23 cellular contexts compared by ENCODE assay signal in genomic region chr7:27587429-27587828, GRCh38.
DNase-seq lines count a peak whose midpoint lies in the region; ATAC-seq and TF ChIP-seq lines count a peak whose summit lies in the region.
"Had no signal": no experiment of that assay in that cellular context is flagged by ENCODE, and none has a peak within 500 bp of the region (broad histone marks: within the 10 kb centered on the region; RNA-seq: fewer than 3 reads in every experiment).

No MANE protein-coding gene starts in this region.

- H3K4me3 Mint-ChIP-seq in neural progenitor cell = no peak overlapping the region
- H3K4me3 Mint-ChIP-seq: activated naive CD4-positive, alpha-beta T cell treated with anti-CD3 and anti-CD28 coated beads, Interleukin-2, amount 10 ng/mL, durations not matched to agents 7 days and 5 days; activated T-helper 1 cell treated with anti-CD3 and anti-CD28 coated beads, Interleukin-12 subunit alpha, Interleukin-12 subunit beta, Interleukin-2, Interleukin-4 antibody, amounts not matched to agents 30 ng/mL and 10 ng/mL and 1 ng/mL, durations not matched to agents 14 hours and 24 hours and 36 hours; CD8-positive, alpha-beta T cell had no signal

- H3K4me1 Mint-ChIP-seq in neural progenitor cell = peaks cover 20% of the 10 kb centered on the region
- H3K4me1 Mint-ChIP-seq: activated naive CD4-positive, alpha-beta T cell treated with anti-CD3 and anti-CD28 coated beads, Interleukin-2, amount 10 ng/mL, durations not matched to agents 7 days and 5 days had no signal

- no peaks in the 10 kb centered on the region for H3K9me3 ChIP-seq in neural progenitor cell (ENCODE audit: low read depth)
- H3K9me3 ChIP-seq: breast epithelium, psoas muscle, transverse colon had no signal

- H3K27ac Mint-ChIP-seq in neural progenitor cell = no peak overlapping the region
- H3K27ac Mint-ChIP-seq: activated naive CD4-positive, alpha-beta T cell treated with anti-CD3 and anti-CD28 coated beads, Interleukin-2, amount 10 ng/mL, durations not matched to agents 7 days and 5 days; activated T-helper 1 cell treated with anti-CD3 and anti-CD28 coated beads, Interleukin-12 subunit alpha, Interleukin-12 subunit beta, Interleukin-2, Interleukin-4 antibody, amounts not matched to agents 30 ng/mL and 10 ng/mL and 1 ng/mL, durations not matched to agents 14 hours and 24 hours and 36 hours; CD8-positive, alpha-beta T cell had no signal

- peak; percentile 41 for ATAC-seq in GM19351 (IDR thresholded peaks at IDR 0.05; ENCODE audit: unreplicated experiment)
- ATAC-seq: CD8-positive, alpha-beta T cell had no signal

- no peak overlapping the region for H3K4me3 ChIP-seq in neural progenitor cell
- H3K4me3 ChIP-seq: breast epithelium, psoas muscle, SK-N-MC, transverse colon had no signal

- H3K79me2 ChIP-seq in neural progenitor cell (ENCODE audit: low read depth) = no peaks in the 10 kb centered on the region

- H3K36me3 Mint-ChIP-seq in neural progenitor cell = peaks cover 5% of the 10 kb centered on the region
- H3K36me3 Mint-ChIP-seq: activated naive CD4-positive, alpha-beta T cell treated with anti-CD3 and anti-CD28 coated beads, Interleukin-2, amount 10 ng/mL, durations not matched to agents 7 days and 5 days had no signal

- H4K20me1 ChIP-seq in neural progenitor cell (ENCODE audit: low read depth) = peaks cover 11% of the 10 kb centered on the region

- H3K9ac ChIP-seq in neural progenitor cell = no peak overlapping the region
- H3K9ac ChIP-seq: KMS-11 had no signal

- no peak overlapping the region for H2AFZ ChIP-seq in neural progenitor cell (replicated peaks)

- peaks cover 8% of the 10 kb centered on the region for H3F3A ChIP-seq in neural progenitor cell (ENCODE audit: low read depth)

- H3K27me3 Mint-ChIP-seq in neural progenitor cell (ENCODE audit: insufficient read depth, low read depth) = no peaks in the 10 kb centered on the region
- H3K27me3 Mint-ChIP-seq: activated naive CD4-positive, alpha-beta T cell treated with anti-CD3 and anti-CD28 coated beads, Interleukin-2, amount 10 ng/mL, durations not matched to agents 7 days and 5 days had no signal

- H3K4me2 ChIP-seq in neural progenitor cell = peak overlapping the region; percentile 29
- H3K4me2 ChIP-seq: KMS-11 had no signal

- no peaks in the 10 kb centered on the region for H3K27me3 ChIP-seq in neural progenitor cell
- H3K27me3 ChIP-seq: breast epithelium, transverse colon had no signal

- no peak for TF ChIP-seq CTCF in neural progenitor cell (IDR thresholded peaks at IDR 0.05)

- H3K4me1 ChIP-seq in neural progenitor cell = peaks cover 17% of the 10 kb centered on the region
- H3K4me1 ChIP-seq: breast epithelium, psoas muscle, transverse colon had no signal

- DNase-seq in DMS53 (lab: John Stamatoyannopoulos, UW) (peak; percentile 19), DMS53 treated with DMSO at 0.1 percent for 48 hours (lab: John Stamatoyannopoulos, UW; ENCODE audit: unreplicated experiment) (no peak), NCI-H69 (lab: John Stamatoyannopoulos, UW) (peak; percentile 70), neural progenitor cell (ENCODE audit: low spot score) (no peak), glomerular visceral epithelial cell (ENCODE audit: extremely low spot score) (no peak), DMS79 treated with DMSO at 0.1 percent for 48 hours (lab: John Stamatoyannopoulos, UW) (no peak), UCSD-AML1 (lab: John Stamatoyannopoulos, UW; ENCODE audit: unreplicated experiment) (no peak)
- DNase-seq: activated CD4-positive, alpha-beta T cell treated with anti-CD3 and anti-CD28 coated beads, Interleukin-2, amount 50 U/mL, for 1 hour; activated naive CD4-positive, alpha-beta T cell treated with anti-CD3 and anti-CD28 coated beads, Interleukin-2, amount 10 ng/mL, durations not matched to agents 7 days and 5 days; CD8-positive, alpha-beta T cell; effector memory CD4-positive, alpha-beta T cell; foreskin fibroblast; GOT3; mesenchymal stem cell had no signal

- H3K9me3 Mint-ChIP-seq in neural progenitor cell = no peaks in the 10 kb centered on the region
- H3K9me3 Mint-ChIP-seq: activated naive CD4-positive, alpha-beta T cell treated with anti-CD3 and anti-CD28 coated beads, Interleukin-2, amount 10 ng/mL, durations not matched to agents 7 days and 5 days; activated T-helper 1 cell treated with anti-CD3 and anti-CD28 coated beads, Interleukin-12 subunit alpha, Interleukin-12 subunit beta, Interleukin-2, Interleukin-4 antibody, amounts not matched to agents 30 ng/mL and 10 ng/mL and 1 ng/mL, durations not matched to agents 14 hours and 24 hours and 36 hours; CD8-positive, alpha-beta T cell had no signal

- H3K36me3 ChIP-seq in neural progenitor cell = peaks cover 6% of the 10 kb centered on the region
- H3K36me3 ChIP-seq: breast epithelium, transverse colon, WERI-Rb-1 had no signal

- H3K27ac ChIP-seq in neural progenitor cell = no peak overlapping the region
- H3K27ac ChIP-seq: breast epithelium, KMS-11, psoas muscle, RWPE1, SK-N-MC, transverse colon, WERI-Rb-1 had no signal

Comparison
In these comparisons a context has a peak if more than half of its experiments do, and no peak if none do; other contexts are left out.
1. DNase-seq: peak in DMS53 (single experiment) and NCI-H69 (single experiment); none in DMS53 treated with DMSO at 0.1 percent for 48 hours (single experiment), neural progenitor cell (single experiment), glomerular visceral epithelial cell (single experiment), DMS79 treated with DMSO at 0.1 percent for 48 hours (single experiment) and UCSD-AML1 (single experiment).